Comparison of ENCODE assay signal across 8 cellular contexts in genomic region chr19:55598719-55599467, GRCh38. TPM values are rescaled to one million over a fixed set of nuclear protein-coding genes. Genes with fewer than 3 reads are reported as not detected.
DNase-seq lines count a peak whose midpoint lies in the region; ATAC-seq and TF ChIP-seq lines count a peak whose summit lies in the region.

No MANE protein-coding gene starts in this region.

- POLR2A ChIA-PET in GM10248 (lab: Yijun Ruan, JAX): interaction anchor here (0.6 to 1.0 kb wide), 5 partner anchors 15 to 109 kb away, joined by 3 to 4 read pairs (median 3); partner anchors contain the start of gene U2AF2
- POLR2A ChIA-PET in activated naive CD8-positive, alpha-beta T cell treated with anti-CD3 and anti-CD28 coated beads, Interleukin-2, amount 10 ng/mL, durations not matched to agents 7 days and 5 days (lab: Charles Lee): interaction anchor here (0.6 to 3.4 kb wide), 21 partner anchors 12 to 1150 kb away, joined by 3 to 49 read pairs (median 4); partner anchors contain the start of genes HSPBP1, ISOC2, LENG8 and PPP6R1

- H4K8ac ChIP-seq in trophoblast cell (ENCODE audit: low read depth, low read length): peak overlapping the region; percentile 97

- in situ Hi-C loops in transverse colon (cut with MboI; ENCODE audit: low pct_ligation_motif_present in 1 of 4, low pct_unique_long_range_greater_than_20kb in 1 of 4, low sequenced_read_pairs in 3 of 4): no loop called here

- H2AK5ac ChIP-seq in trophoblast cell (ENCODE audit: low read length): peak overlapping the region; percentile 32

- peak; percentile 53 for ATAC-seq in HG02610 (IDR thresholded peaks at IDR 0.05; ENCODE audit: unreplicated experiment)
- peak; percentile 59 for ATAC-seq in activated naive CD8-positive, alpha-beta T cell treated with anti-CD3 and anti-CD28 coated beads, Interleukin-2, amount 10 ng/mL, durations not matched to agents 7 days and 5 days (ENCODE audit: low read depth)
- peak; percentile 79 for ATAC-seq in Right ventricle myocardium superior (ENCODE audit: poor library complexity)

- peak overlapping the region; percentile 77 for H2BK120ac ChIP-seq in trophoblast cell (ENCODE audit: insufficient read depth, low read length, poor library complexity)

- H3K23ac ChIP-seq in trophoblast cell (ENCODE audit: low read length): no peak overlapping the region

- H3K18ac ChIP-seq in trophoblast cell (ENCODE audit: low read length): peak overlapping the region; percentile 61

- peak overlapping the region; percentile 63 for H3K4me2 ChIP-seq in trophoblast cell (ENCODE audit: low read length)

- no peak overlapping the region for H2BK12ac ChIP-seq in trophoblast cell (ENCODE audit: low read length)

- no peaks in the 10 kb centered on the region for H3K9me3 Mint-ChIP-seq in activated naive CD8-positive, alpha-beta T cell treated with anti-CD3 and anti-CD28 coated beads, Interleukin-2, amount 10 ng/mL, durations not matched to agents 7 days and 5 days

- H3K27me3 Mint-ChIP-seq in activated naive CD8-positive, alpha-beta T cell treated with anti-CD3 and anti-CD28 coated beads, Interleukin-2, amount 10 ng/mL, durations not matched to agents 7 days and 5 days: no peaks in the 10 kb centered on the region

- TF ChIP-seq POLR2A in transverse colon (IDR thresholded peaks at IDR 0.05): peak; percentile 61

- peaks cover 6% of the 10 kb centered on the region for H3K79me2 ChIP-seq in trophoblast cell (ENCODE audit: control insufficient read depth, insufficient read depth, low read length, poor library complexity)

- no CpG with 5 or more reads among the region's 26 CpGs for WGBS in trophoblast cell (ENCODE audit: extremely low coverage, insufficient coverage, insufficient read length)
- WGBS in transverse colon (ENCODE audit: low coverage in 1 of 2), 2 donors: 15 to 32% methylated on average over 5 to 12 of the region's 26 CpGs

- DNase-seq in GM10248 (ENCODE audit: extremely low spot score): peak; percentile 88
- DNase-seq in NCI-H1105 (lab: John Stamatoyannopoulos, UW): peak; percentile 85
- peak; percentile 75 for DNase-seq in SKM-1 treated with dmso at 0.1 percent for 144 hours (lab: John Stamatoyannopoulos, UW; ENCODE audit: unreplicated experiment)
- peak; percentile 97 for DNase-seq in activated naive CD8-positive, alpha-beta T cell treated with anti-CD3 and anti-CD28 coated beads, Interleukin-2, amount 10 ng/mL, durations not matched to agents 7 days and 5 days
- DNase-seq in Right ventricle myocardium superior: peak; percentile 93
- DNase-seq in trophoblast cell: peak; percentile 89 to 93
- DNase-seq in transverse colon: peak; percentile 96

- peaks cover 32% of the 10 kb centered on the region for H3K36me3 Mint-ChIP-seq in activated naive CD8-positive, alpha-beta T cell treated with anti-CD3 and anti-CD28 coated beads, Interleukin-2, amount 10 ng/mL, durations not matched to agents 7 days and 5 days

- H3K4me3 ChIP-seq in trophoblast cell (ENCODE audit: low read depth, low read length) (peak overlapping the region; percentile 74), transverse colon (peak overlapping the region; percentile 80 to 96 (median 84))

- H3K27me3 ChIP-seq in trophoblast cell (ENCODE audit: insufficient read depth, low read length): no peaks in the 10 kb centered on the region
- H3K27me3 ChIP-seq in transverse colon: no peaks in the 10 kb centered on the region

- H3K9me3 ChIP-seq in trophoblast cell (ENCODE audit: insufficient read depth, low read depth, low read length) (peaks cover 3% of the 10 kb centered on the region), transverse colon (no peaks in the 10 kb centered on the region)

- intact Hi-C loops in Right ventricle myocardium superior (cut with DNase I): no loop called here
- intact Hi-C loops in transverse colon (cut with DNase I; ENCODE audit: low total_unique reads): no loop called here

- peak overlapping the region; percentile 71 for H3K14ac ChIP-seq in trophoblast cell (ENCODE audit: low read length)

- peak overlapping the region; percentile 95 for H3K27ac ChIP-seq in trophoblast cell (ENCODE audit: low read depth, low read length)
- peak overlapping the region; percentile 96 to 100 (median 98) for H3K27ac ChIP-seq in transverse colon

- H3K4me1 ChIP-seq in trophoblast cell (ENCODE audit: control insufficient read depth in 1 of 2, insufficient read depth in 2 of 2, low read length in 2 of 2): peaks cover 7 to 9% of the 10 kb centered on the region in 2 experiments
- H3K4me1 ChIP-seq in transverse colon: peaks cover 6 to 14% (median 9%) of the 10 kb centered on the region in 4 donors

- H3K4me3 Mint-ChIP-seq in activated naive CD8-positive, alpha-beta T cell treated with anti-CD3 and anti-CD28 coated beads, Interleukin-2, amount 10 ng/mL, durations not matched to agents 7 days and 5 days: peak overlapping the region; percentile 99

- peaks cover 21% of the 10 kb centered on the region for H3K4me1 Mint-ChIP-seq in activated naive CD8-positive, alpha-beta T cell treated with anti-CD3 and anti-CD28 coated beads, Interleukin-2, amount 10 ng/mL, durations not matched to agents 7 days and 5 days

- H3K4ac ChIP-seq in trophoblast cell (ENCODE audit: low read depth, low read length): peak overlapping the region; percentile 77

- peak overlapping the region; percentile 88 for H4K12ac ChIP-seq in trophoblast cell (ENCODE audit: low read depth, low read length)

- H4K91ac ChIP-seq in trophoblast cell (ENCODE audit: low read depth, low read length): peak overlapping the region; percentile 98

- TF ChIP-seq EP300 in transverse colon (IDR thresholded peaks at IDR 0.05; ENCODE audit: low read depth): no peak

- H2AFZ ChIP-seq in trophoblast cell (ENCODE audit: insufficient read depth, low read length, poor library complexity): peak overlapping the region; percentile 52

- H3K27ac Mint-ChIP-seq in activated naive CD8-positive, alpha-beta T cell treated with anti-CD3 and anti-CD28 coated beads, Interleukin-2, amount 10 ng/mL, durations not matched to agents 7 days and 5 days: peak overlapping the region; percentile 99

- CTCF ChIA-PET in GM10248 (lab: Yijun Ruan, JAX): interaction anchor here (0.6 to 2.4 kb wide), 7 partner anchors 12 to 95 kb away, joined by 3 to 9 read pairs (median 3); partner anchors contain the start of gene ZNF784

- H3K36me3 ChIP-seq in trophoblast cell (ENCODE audit: control insufficient read depth in 1 of 2, insufficient read depth in 2 of 2, low read length in 2 of 2) (peaks cover 18 to 27% of the 10 kb centered on the region in 2 experiments), transverse colon (peaks cover 0 to 7% (median 0%) of the 10 kb centered on the region in 4 donors)

- TF ChIP-seq CTCF in GM10248 (IDR thresholded peaks at IDR 0.05; ENCODE audit: control extremely low read depth, extremely low read depth, low read depth, missing control alignments): no peak
- no peak for TF ChIP-seq CTCF in transverse colon (IDR thresholded peaks at IDR 0.05)

- peaks cover 17% of the 10 kb centered on the region for H3K79me1 ChIP-seq in trophoblast cell (ENCODE audit: low read length)

- H2BK5ac ChIP-seq in trophoblast cell (ENCODE audit: low read depth, low read length, poor library complexity): peak overlapping the region; percentile 95

- peak overlapping the region; percentile 85 for H3K9ac ChIP-seq in trophoblast cell (ENCODE audit: low read length)

RNA-seq across cellular contexts. Expression of gene FIZ1, which starts 0.4 kb away (rescaled TPM):
- total RNA-seq in activated naive CD8-positive, alpha-beta T cell treated with anti-CD3 and anti-CD28 coated beads, Interleukin-2, amount 10 ng/mL, durations not matched to agents 7 days and 5 days: 10 to 100 TPM; 16.0 to 18.4 TPM
- total RNA-seq in Right ventricle myocardium superior (13.0 TPM), transverse colon (100 to 1,000 TPM in 1 of 4 donors, 10 to 100 TPM in 1, 1 to 10 TPM in 2; 8.5 to 137 (median 18.3) TPM)
- polyA plus RNA-seq in trophoblast cell (2013): 11.2 and 12.4 TPM in 2 replicates

RNA-seq across cellular contexts. Expression of gene ZNF524, which starts 1.2 kb away (rescaled TPM):
- total RNA-seq in activated naive CD8-positive, alpha-beta T cell treated with anti-CD3 and anti-CD28 coated beads, Interleukin-2, amount 10 ng/mL, durations not matched to agents 7 days and 5 days: 10 to 100 TPM; 25.2 to 26.6 TPM
- total RNA-seq in Right ventricle myocardium superior (17.5 TPM), transverse colon (10 to 100 TPM; 17.7 to 51.1 (median 37.9) TPM)
- polyA plus RNA-seq in trophoblast cell (2013): 6.2 and 6.5 TPM in 2 replicates

RNA-seq across cellular contexts. Expression of gene ZNF865, which starts 6.6 kb away (rescaled TPM):
- 10 to 100 TPM; 18.3 to 18.6 TPM for total RNA-seq in activated naive CD8-positive, alpha-beta T cell treated with anti-CD3 and anti-CD28 coated beads, Interleukin-2, amount 10 ng/mL, durations not matched to agents 7 days and 5 days
- total RNA-seq in Right ventricle myocardium superior (17.4 TPM), transverse colon (10 to 100 TPM in 2 of 4 donors, 1 to 10 TPM in 2; 8.3 to 50.1 (median 13.4) TPM)
- 7.3 TPM in 2 replicates for polyA plus RNA-seq in trophoblast cell (2013)

RNA-seq across cellular contexts. Expression of gene ZNF579, which starts 18.2 kb away (rescaled TPM):
- 10 to 100 TPM; 10.1 to 10.4 TPM for total RNA-seq in activated naive CD8-positive, alpha-beta T cell treated with anti-CD3 and anti-CD28 coated beads, Interleukin-2, amount 10 ng/mL, durations not matched to agents 7 days and 5 days
- total RNA-seq in Right ventricle myocardium superior (13.6 TPM), transverse colon (1 to 10 TPM; 2.0 to 5.6 (median 2.9) TPM)
- 28.5 and 29.6 TPM in 2 replicates for polyA plus RNA-seq in trophoblast cell (2013)

RNA-seq across cellular contexts. Expression of gene ZNF784, which starts 25.5 kb away (rescaled TPM):
- total RNA-seq in activated naive CD8-positive, alpha-beta T cell treated with anti-CD3 and anti-CD28 coated beads, Interleukin-2, amount 10 ng/mL, durations not matched to agents 7 days and 5 days: 1 to 10 TPM; 6.3 to 7.6 TPM
- total RNA-seq in Right ventricle myocardium superior: 11.7 TPM
- 3.4 and 3.8 TPM in 2 replicates for polyA plus RNA-seq in trophoblast cell (2013)
- 10 to 100 TPM; 11.1 to 27.7 (median 14.5) TPM for total RNA-seq in transverse colon

Comparison
In these comparisons a context has a peak if more than half of its experiments do, and no peak if none do; other contexts are left out.
1. Peak in every context shown above with its lines: DNase-seq, ATAC-seq, H3K4me3 ChIP-seq and H3K27ac ChIP-seq.